28 cellular contexts compared by ENCODE assay signal in the genomic region with DNA sequence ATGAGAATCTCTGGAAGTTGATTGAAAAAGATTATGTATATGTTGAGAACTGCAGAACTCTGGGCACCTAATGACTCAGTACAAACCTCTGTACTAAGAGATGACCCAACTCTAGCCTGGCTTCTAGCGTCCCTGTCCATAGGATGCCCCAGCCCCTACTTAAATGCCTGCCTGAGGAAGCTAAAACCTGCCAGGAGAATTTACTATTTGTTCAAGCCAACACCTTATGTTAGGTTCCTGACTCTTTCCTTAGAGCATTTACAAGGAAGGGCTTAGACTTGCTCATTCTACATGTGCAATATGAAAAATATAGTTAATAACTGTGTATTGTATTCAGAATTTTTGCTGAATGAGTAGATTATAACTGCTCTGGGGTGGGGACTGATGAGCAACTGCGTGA. TPM values are rescaled to one million over a fixed set of nuclear protein-coding genes. Genes with fewer than 3 reads are reported as not detected.
"Had no signal": no experiment of that assay in that cellular context is flagged by ENCODE, and none has a peak within 500 bp of the region (broad histone marks: within the 10 kb centered on the region; RNA-seq: fewer than 3 reads in every experiment).

No MANE protein-coding gene starts in this region.

- H3K27me3 Mint-ChIP-seq: naive B cell had no signal

- H3K27ac ChIP-seq: coronary artery, esophagus muscularis mucosa, foreskin keratinocyte, gastroesophageal sphincter, heart left ventricle, left ventricle myocardium inferior, lower lobe of right lung, neural progenitor cell, prostate gland, right atrium auricular region, sigmoid colon, stomach, thyroid gland, vagina had no signal

- H3K36me3 ChIP-seq: esophagus muscularis mucosa, gastroesophageal sphincter, heart left ventricle, left ventricle myocardium inferior, lower lobe of right lung, neural progenitor cell, prostate gland, right atrium auricular region, sigmoid colon, stomach, thyroid gland, vagina had no signal

- H3K27me3 ChIP-seq: esophagus muscularis mucosa, foreskin keratinocyte, gastroesophageal sphincter, heart left ventricle, neural progenitor cell, right atrium auricular region, sigmoid colon, stomach, thyroid gland, vagina had no signal

- H3K36me3 Mint-ChIP-seq: naive B cell; neural progenitor cell; stimulated activated effector memory CD8-positive, alpha-beta T cell treated with anti-CD3 and anti-CD28 coated beads, Interleukin-12 subunit alpha, Interleukin-12 subunit beta, amount 100 ng/mL, for 72 hours had no signal

- H3K9me3 Mint-ChIP-seq: nephron, neural progenitor cell had no signal

- H3K9me3 ChIP-seq: esophagus muscularis mucosa, gastroesophageal sphincter, heart left ventricle, left ventricle myocardium inferior, lower lobe of right lung, prostate gland, right atrium auricular region, sigmoid colon, stomach, thyroid gland, vagina had no signal

- H3K27ac Mint-ChIP-seq: naive B cell; nephron; neural progenitor cell; stimulated activated effector memory CD8-positive, alpha-beta T cell treated with anti-CD3 and anti-CD28 coated beads, Interleukin-12 subunit alpha, Interleukin-12 subunit beta, amount 100 ng/mL, for 72 hours had no signal

- H3K4me1 ChIP-seq: esophagus muscularis mucosa, foreskin keratinocyte, gastroesophageal sphincter, heart left ventricle, lower lobe of right lung, neural progenitor cell, prostate gland, right atrium auricular region, sigmoid colon, stomach, thyroid gland, vagina had no signal

- H3K4me3 ChIP-seq: coronary artery, esophagus muscularis mucosa, gastroesophageal sphincter, heart left ventricle, left ventricle myocardium inferior, lower lobe of right lung, neural progenitor cell, prostate gland, right atrium auricular region, sigmoid colon, stomach, thyroid gland, vagina had no signal

- H3K4me2 ChIP-seq: neural progenitor cell had no signal

- DNase-seq: dermis blood vessel endothelial cell; effector memory CD4-positive, alpha-beta T cell; heart left ventricle; hippocampal formation; left ventricle myocardium inferior; lower lobe of right lung; naive B cell; sigmoid colon; stimulated activated CD4-positive, alpha-beta T cell treated with anti-CD3 and anti-CD28 coated beads, Interleukin-2, amount 100 ng/mL, for 24 hours; stimulated activated CD4-positive, alpha-beta T cell treated with anti-CD3 and anti-CD28 coated beads, Interleukin-4, amount 100 ng/mL, for 24 hours; stimulated activated naive CD4-positive, alpha-beta T cell treated with Interleukin-2 at 50 U/mL for 16 hours; stomach; thyroid gland; trophoblast cell had no signal

- ATAC-seq: foreskin keratinocyte; gastroesophageal sphincter; heart left ventricle; lower lobe of right lung; stimulated activated effector memory CD8-positive, alpha-beta T cell treated with anti-CD3 and anti-CD28 coated beads, Interleukin-12 subunit alpha, Interleukin-12 subunit beta, amount 100 ng/mL, for 72 hours had no signal

- H3K4me3 Mint-ChIP-seq: naive B cell; nephron; neural progenitor cell; stimulated activated effector memory CD8-positive, alpha-beta T cell treated with anti-CD3 and anti-CD28 coated beads, Interleukin-12 subunit alpha, Interleukin-12 subunit beta, amount 100 ng/mL, for 72 hours had no signal

RNA-seq across cellular contexts. Expression of a gene that starts 37.5 kb away (rescaled TPM):
- total RNA-seq: chondrocyte, dermis blood vessel endothelial cell, endothelial cell of umbilical vein, fibroblast of lung, foreskin keratinocyte, osteocyte had no signal
- polyA plus RNA-seq: endothelial cell of umbilical vein, fibroblast of lung had no signal
